ENCODE assay signal across 23 cellular contexts in genomic region chr1:63891211-63891610, GRCh38.
DNase-seq lines count a peak whose midpoint lies in the region; ATAC-seq, FAIRE-seq and TF ChIP-seq lines count a peak whose summit lies in the region.
"Had no signal": no experiment of that assay in that cellular context is flagged by ENCODE, and none has a peak within 500 bp of the region (broad histone marks: within the 10 kb centered on the region; RNA-seq: fewer than 3 reads in every experiment).

No MANE protein-coding gene starts in this region.

- H3K9me3 ChIP-seq in DOHH2 (ENCODE audit: control insufficient read depth, insufficient read depth, low read length) (no peaks in the 10 kb centered on the region), OCI-LY3 (ENCODE audit: insufficient read depth, low read length) (no peaks in the 10 kb centered on the region), H1 (ENCODE audit: insufficient read depth in 2 of 2, low read depth in 1 of 2, low read length in 1 of 2) (no peaks in the 10 kb centered on the region)
- no peaks in the 10 kb centered on the region for H3K9me3 ChIP-seq in CD4-positive, alpha-beta T cell (ENCODE audit: control insufficient read depth, low read length)
- H3K9me3 ChIP-seq: A549, BE2C, HAP-1, SJSA1 had no signal

- peak; percentile 71 for FAIRE-seq in H1 (lab: Jason Lieb, UNC)
- FAIRE-seq: A549, G401.6, HTR-8/SVneo had no signal

- TF ChIP-seq RAD21 in H1 (IDR thresholded peaks at IDR 0.05 in 1 of 2, conservative IDR thresholded peaks at IDR 0.05 in 1 of 2; ENCODE audit: low read depth in 2 of 2, low read length in 2 of 2), result no peak

- H3K18ac ChIP-seq in H1 (ENCODE audit: extremely low read depth, low read length), result no peak overlapping the region

- peak overlapping the region; percentile 2 to 87 (median 61) for H3K4me3 Mint-ChIP-seq in naive B cell
- no peak overlapping the region for H3K4me3 Mint-ChIP-seq in effector memory CD8-positive, alpha-beta T cell
- no peak overlapping the region for H3K4me3 Mint-ChIP-seq in CD4-positive, alpha-beta T cell
- H3K4me3 Mint-ChIP-seq: CD8-positive, alpha-beta T cell had no signal

- H3K36me3 Mint-ChIP-seq in naive B cell, result no peaks in the 10 kb centered on the region
- no peaks in the 10 kb centered on the region for H3K36me3 Mint-ChIP-seq in effector memory CD8-positive, alpha-beta T cell (ENCODE audit: insufficient read depth)
- no peaks in the 10 kb centered on the region for H3K36me3 Mint-ChIP-seq in CD4-positive, alpha-beta T cell (ENCODE audit: low read depth)
- H3K36me3 Mint-ChIP-seq: CD8-positive, alpha-beta T cell had no signal

- 71% methylated on average over 2 of the region's 2 CpGs; no CpG with 5 or more reads in 1 of the 2 experiments for WGBS in H1 (ENCODE audit: extremely low coverage in 1 of 2, insufficient coverage in 1 of 2, insufficient read length in 1 of 2, insufficient replicate concordance in 2 of 2, low coverage in 1 of 2, low lambda C conversion rate in 2 of 2, missing lambda C conversion rate in 1 of 2), 2 experiments

- H4K8ac ChIP-seq in H1 (ENCODE audit: extremely low read depth, insufficient read depth, low read length), result no peak overlapping the region

- H3K4me1 ChIP-seq in DOHH2 (ENCODE audit: control insufficient read depth, low read length), result peaks cover 36% of the 10 kb centered on the region
- peaks cover 64% of the 10 kb centered on the region for H3K4me1 ChIP-seq in OCI-LY3 (ENCODE audit: low read length)
- peaks cover 0 to 21% (median 7%) of the 10 kb centered on the region in 4 experiments; a peak in 5 of 7 replicates for H3K4me1 ChIP-seq in H1 (replicated peaks in 1 of 4; ENCODE audit: control insufficient read depth in 3 of 4, insufficient read depth in 4 of 4, low read length in 3 of 4)
- H3K4me1 ChIP-seq: BE2C, HAP-1 had no signal

- no peaks in the 10 kb centered on the region for H3F3A ChIP-seq in DOHH2 (ENCODE audit: control insufficient read depth, insufficient read depth)

- no peak overlapping the region for H3K23ac ChIP-seq in H1 (ENCODE audit: insufficient read length)

- TF ChIP-seq CTCF in DOHH2 (IDR thresholded peaks at IDR 0.05; ENCODE audit: low read depth, low read length, poor library complexity, severe bottlenecking) (no peak), OCI-LY3 (IDR thresholded peaks at IDR 0.05; ENCODE audit: low read depth, low read length) (no peak), H1 (IDR thresholded peaks at IDR 0.05; ENCODE audit: control extremely low read depth in 1 of 3, insufficient read depth in 1 of 3, low read depth in 1 of 3, low read length in 3 of 3) (no peak)
- TF ChIP-seq CTCF in CD4-positive, alpha-beta T cell (IDR thresholded peaks at IDR 0.05), result no peak

- no peaks in the 10 kb centered on the region for H3K9me2 ChIP-seq in DOHH2 (replicated peaks; ENCODE audit: control insufficient read depth, low read length)

- H3K27me3 Mint-ChIP-seq in naive B cell, result peaks cover 6 to 20% (median 10%) of the 10 kb centered on the region in 3 donors
- H3K27me3 Mint-ChIP-seq in effector memory CD8-positive, alpha-beta T cell, result peaks cover 6 to 23% of the 10 kb centered on the region in 2 donors
- H3K27me3 Mint-ChIP-seq in CD4-positive, alpha-beta T cell, result peaks cover 3% of the 10 kb centered on the region

- H2AFZ ChIP-seq in OCI-LY3 (ENCODE audit: low read depth, low read length) (no peak overlapping the region), H1 (ENCODE audit: low read length) (no peak overlapping the region)

- H3K4me2 ChIP-seq in DOHH2 (ENCODE audit: low read length), result 0 out of 2 replicates have a peak overlapping the region, but pooled peaks have one; percentile 5
- peak overlapping the region; percentile 69 for H3K4me2 ChIP-seq in OCI-LY3 (ENCODE audit: low read length)
- no peak overlapping the region for H3K4me2 ChIP-seq in H1 (ENCODE audit: insufficient read depth in 1 of 2, low read depth in 2 of 2, low read length in 2 of 2)
- H3K4me2 ChIP-seq: A549, KMS-11 had no signal

- no peaks in the 10 kb centered on the region for H3K27me3 ChIP-seq in DOHH2 (ENCODE audit: control insufficient read depth, low read length)
- peaks cover 5% of the 10 kb centered on the region for H3K27me3 ChIP-seq in OCI-LY3 (ENCODE audit: low read depth, low read length)
- no peaks in the 10 kb centered on the region for H3K27me3 ChIP-seq in H1 (replicated peaks in 1 of 4; ENCODE audit: control insufficient read depth in 3 of 4, extremely low read depth in 1 of 4, insufficient read depth in 3 of 4, low read length in 3 of 4)
- no peaks in the 10 kb centered on the region for H3K27me3 ChIP-seq in CD4-positive, alpha-beta T cell (ENCODE audit: control insufficient read depth, insufficient read depth, low read length)
- H3K27me3 ChIP-seq: BE2C, SJSA1 had no signal

- no peaks in the 10 kb centered on the region for H3K23me2 ChIP-seq in H1 (ENCODE audit: low read depth, low read length)

- H3K79me2 ChIP-seq in DOHH2 (ENCODE audit: control insufficient read depth, low read length) (no peaks in the 10 kb centered on the region), OCI-LY3 (ENCODE audit: low read length) (no peaks in the 10 kb centered on the region), H1 (ENCODE audit: control insufficient read depth in 1 of 2, insufficient read depth in 2 of 2, low read length in 2 of 2) (peaks cover 2 to 99% of the 10 kb centered on the region in 2 experiments)

- intact Hi-C loops in CD4-positive, alpha-beta T cell (cut with DNase I, micrococcal nuclease), result no loop called here

- no peak for TF ChIP-seq POLR2A in H1 (IDR thresholded peaks at IDR 0.05; ENCODE audit: control extremely low read depth in 1 of 2, low read depth in 2 of 2, low read length in 2 of 2)

- H3K36me3 ChIP-seq in DOHH2 (ENCODE audit: control insufficient read depth, low read length), result no peaks in the 10 kb centered on the region
- H3K36me3 ChIP-seq in OCI-LY3 (replicated peaks; ENCODE audit: low read depth, low read length), result peaks cover 7% of the 10 kb centered on the region
- no peaks in the 10 kb centered on the region; a peak in 1 of 8 replicates for H3K36me3 ChIP-seq in H1 (ENCODE audit: control insufficient read depth in 2 of 4, insufficient read depth in 4 of 4, low read length in 3 of 4)
- H3K36me3 ChIP-seq: BE2C, HAP-1, SJSA1 had no signal

- CTCF ChIA-PET in H1 (lab: Charles Lee; ENCODE audit: partially characterized antibody), result interaction anchor here (1.3 kb wide), 1 partner anchor 27 kb away, joined by 4 read pairs; no protein-coding TSS in a partner anchor
- CTCF ChIA-PET in CD4-positive, alpha-beta T cell (lab: Charles Lee), result no interaction called here

- peaks cover 13% of the 10 kb centered on the region for H3K79me1 ChIP-seq in H1 (ENCODE audit: low read depth, low read length)

- H3K9me3 Mint-ChIP-seq in naive B cell, result peaks cover 0 to 20% (median 6%) of the 10 kb centered on the region in 7 donors
- H3K9me3 Mint-ChIP-seq in effector memory CD8-positive, alpha-beta T cell, result no peaks in the 10 kb centered on the region
- H3K9me3 Mint-ChIP-seq in CD4-positive, alpha-beta T cell, result no peaks in the 10 kb centered on the region
- H3K9me3 Mint-ChIP-seq: CD8-positive, alpha-beta T cell had no signal

- H3K4me1 Mint-ChIP-seq in naive B cell, result peaks cover 42 to 61% (median 55%) of the 10 kb centered on the region in 3 donors
- H3K4me1 Mint-ChIP-seq in effector memory CD8-positive, alpha-beta T cell (ENCODE audit: low read depth in 2 of 2), result peaks cover 0 to 6% of the 10 kb centered on the region in 2 donors
- H3K4me1 Mint-ChIP-seq in CD4-positive, alpha-beta T cell (ENCODE audit: low read depth), result no peaks in the 10 kb centered on the region

- no peak overlapping the region for H3K56ac ChIP-seq in H1 (replicated peaks; ENCODE audit: insufficient read length, low read depth, low read length)

- no peak for DNase-seq in H1 (ENCODE audit: low read depth in 1 of 2, low spot score in 2 of 2)
- DNase-seq in naive B cell, result no peak
- DNase-seq in effector memory CD8-positive, alpha-beta T cell, result no peak
- DNase-seq in CD4-positive, alpha-beta T cell, result no peak
- DNase-seq in HT-29 (ENCODE audit: low spot score), result no peak
- DNase-seq in A172 (ENCODE audit: low spot score), result no peak
- DNase-seq: BE2C; CD8-positive, alpha-beta T cell; DMS153; NCI-H1417; NCI-H1694 treated with DMSO at 0.1 percent for 48 hours; NCI-H2081 treated with DMSO at 0.1 percent for 48 hours; NCI-H446; NCI-H526 treated with DMSO at 0.1 percent for 48 hours had no signal

- no peak overlapping the region for H2AK5ac ChIP-seq in H1 (ENCODE audit: low read depth, low read length)

- H2BK120ac ChIP-seq in H1 (replicated peaks; ENCODE audit: low read depth, low read length), result no peak overlapping the region

- POLR2A ChIA-PET in H1 (lab: Charles Lee; ENCODE audit: partially characterized antibody), result interaction anchor here (1.8 kb wide), 1 partner anchor 9 kb away, joined by 7 read pairs; no protein-coding TSS in a partner anchor
- POLR2A ChIA-PET in CD4-positive, alpha-beta T cell (lab: Charles Lee), result no interaction called here

- no peak overlapping the region for H3K4ac ChIP-seq in H1 (replicated peaks; ENCODE audit: insufficient read length, low read depth, low read length)

- H3K27ac ChIP-seq in DOHH2 (ENCODE audit: low read depth, low read length), result no peak overlapping the region
- H3K27ac ChIP-seq in OCI-LY3 (ENCODE audit: low read length), result peak overlapping the region; percentile 78
- H3K27ac ChIP-seq in H1 (ENCODE audit: low read depth, low read length), result no peak overlapping the region
- no peak overlapping the region for H3K27ac ChIP-seq in CD4-positive, alpha-beta T cell (ENCODE audit: low read depth, low read length)
- H3K27ac ChIP-seq: A549, KMS-11, SJSA1 had no signal

- H2BK5ac ChIP-seq in H1 (ENCODE audit: low read depth, low read length), result no peak overlapping the region

- H3K27ac Mint-ChIP-seq in naive B cell, result peak overlapping the region; percentile 89 to 99 (median 96)
- no peak overlapping the region for H3K27ac Mint-ChIP-seq in effector memory CD8-positive, alpha-beta T cell
- no peak overlapping the region for H3K27ac Mint-ChIP-seq in CD4-positive, alpha-beta T cell
- H3K27ac Mint-ChIP-seq: CD8-positive, alpha-beta T cell had no signal

- no peak overlapping the region for H2BK20ac ChIP-seq in H1 (ENCODE audit: low read length)

- no peak overlapping the region for H3K9ac ChIP-seq in OCI-LY3 (ENCODE audit: low read length)
- no peak overlapping the region for H3K9ac ChIP-seq in H1 (replicated peaks in 1 of 4; ENCODE audit: extremely low read depth in 1 of 4, low read depth in 3 of 4, low read length in 3 of 4)
- H3K9ac ChIP-seq: KMS-11 had no signal

- no peak overlapping the region for H2BK15ac ChIP-seq in H1 (ENCODE audit: low read length)

- H4K20me1 ChIP-seq in DOHH2 (ENCODE audit: control insufficient read depth, insufficient read depth, low read depth, low read length), result no peaks in the 10 kb centered on the region
- no peaks in the 10 kb centered on the region for H4K20me1 ChIP-seq in OCI-LY3 (ENCODE audit: insufficient read depth, low read length)
- peaks cover 5 to 15% of the 10 kb centered on the region in 2 experiments for H4K20me1 ChIP-seq in H1 (replicated peaks in 1 of 2; ENCODE audit: control insufficient read depth in 1 of 2, insufficient read depth in 2 of 2, low read length in 2 of 2)

- H3K14ac ChIP-seq in H1 (ENCODE audit: insufficient read length), result no peak overlapping the region

- no peak overlapping the region for H3K4me3 ChIP-seq in DOHH2 (ENCODE audit: low read length)
- H3K4me3 ChIP-seq in OCI-LY3 (ENCODE audit: low read length), result peak overlapping the region; percentile 32
- no peak overlapping the region for H3K4me3 ChIP-seq in H1 (ENCODE audit: extremely low read depth in 1 of 4, insufficient read depth in 2 of 4, low read depth in 3 of 4, low read length in 4 of 4)
- H3K4me3 ChIP-seq: A549, HAP-1, SJSA1 had no signal

- no peak overlapping the region for H2BK12ac ChIP-seq in H1 (ENCODE audit: low read depth, low read length)

- TF ChIP-seq EP300 in H1 (IDR thresholded peaks at IDR 0.05; ENCODE audit: borderline replicate concordance in 1 of 2, low read depth in 2 of 2, low read length in 2 of 2), result no peak

- peak; percentile 56 to 57 for ATAC-seq in naive B cell (ENCODE audit: low read depth in 2 of 2)
- ATAC-seq in effector memory CD8-positive, alpha-beta T cell (replicated peaks), result no peak
- no peak for ATAC-seq in CD4-positive, alpha-beta T cell (ENCODE audit: poor library complexity)
- ATAC-seq: A549; CD8-positive, alpha-beta T cell; Right ventricle myocardium inferior had no signal

- no peak overlapping the region for H4K91ac ChIP-seq in H1 (replicated peaks; ENCODE audit: insufficient read length, low read length)

- no peak overlapping the region for H4K5ac ChIP-seq in H1 (ENCODE audit: insufficient read length, low read depth, low read length)

Comparison
In these comparisons a context has a peak if more than half of its experiments do, and no peak if none do; other contexts are left out.
1. H3K4me2 ChIP-seq: peak in DOHH2 (single experiment) and OCI-LY3 (single experiment); none in H1 (0 of 2).
2. ATAC-seq: peak in naive B cell (2 of 2); none in effector memory CD8-positive, alpha-beta T cell (single experiment) and CD4-positive, alpha-beta T cell (single experiment).
3. H3K27ac Mint-ChIP-seq: peak in naive B cell (6 of 6); none in effector memory CD8-positive, alpha-beta T cell (0 of 2) and CD4-positive, alpha-beta T cell (single experiment).
4. H3K4me3 Mint-ChIP-seq: peak in naive B cell (8 of 8); none in effector memory CD8-positive, alpha-beta T cell (0 of 2) and CD4-positive, alpha-beta T cell (single experiment).